Comparison of ENCODE assay signal across 1 cellular context in the genomic region with DNA sequence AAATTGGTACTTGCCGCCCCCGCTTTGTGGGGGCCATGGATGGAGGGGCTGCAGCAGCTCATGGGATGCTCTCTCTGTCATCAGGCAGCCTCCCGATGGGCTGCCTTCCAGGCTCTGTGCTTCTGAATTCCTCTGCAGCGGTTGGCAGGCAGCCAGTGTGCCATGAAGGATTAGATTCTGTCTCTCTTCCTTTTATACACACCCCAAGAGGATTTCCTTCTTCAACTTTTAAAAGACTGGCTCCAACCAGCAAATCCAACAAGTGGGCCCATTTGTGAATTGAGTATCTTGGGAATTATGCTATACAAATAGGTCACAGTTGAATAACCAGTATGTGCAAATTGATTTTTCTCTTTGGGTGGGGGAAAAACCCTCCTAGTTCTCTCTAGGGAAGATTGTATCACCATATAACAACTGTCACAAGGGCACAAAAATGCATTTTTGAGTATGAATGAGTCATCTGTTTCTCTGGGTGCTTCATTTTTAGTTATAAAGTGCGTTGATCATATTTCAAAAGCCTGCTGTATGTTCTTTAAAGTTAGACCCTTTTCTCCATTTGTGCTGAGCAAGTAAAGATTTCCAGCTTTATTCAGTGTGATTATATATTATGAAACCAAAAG.
TF ChIP-seq lines count a peak whose summit lies in the region.

No MANE protein-coding gene starts in this region.

TF ChIP-seq in HEK293, 187 proteins besides CTCF, POLR2A, EP300 and RAD21 (continued from another document):
- TF ChIP-seq, protein P1, sequence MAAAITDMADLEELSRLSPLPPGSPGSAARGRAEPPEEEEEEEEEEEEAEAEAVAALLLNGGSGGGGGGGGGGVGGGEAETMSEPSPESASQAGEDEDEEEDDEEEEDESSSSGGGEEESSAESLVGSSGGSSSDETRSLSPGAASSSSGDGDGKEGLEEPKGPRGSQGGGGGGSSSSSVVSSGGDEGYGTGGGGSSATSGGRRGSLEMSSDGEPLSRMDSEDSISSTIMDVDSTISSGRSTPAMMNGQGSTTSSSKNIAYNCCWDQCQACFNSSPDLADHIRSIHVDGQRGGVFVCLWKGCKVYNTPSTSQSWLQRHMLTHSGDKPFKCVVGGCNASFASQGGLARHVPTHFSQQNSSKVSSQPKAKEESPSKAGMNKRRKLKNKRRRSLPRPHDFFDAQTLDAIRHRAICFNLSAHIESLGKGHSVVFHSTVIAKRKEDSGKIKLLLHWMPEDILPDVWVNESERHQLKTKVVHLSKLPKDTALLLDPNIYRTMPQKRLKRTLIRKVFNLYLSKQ (tag by site-specific recombination; IDR thresholded peaks at IDR 0.05; ENCODE audit: borderline replicate concordance) = no peak
- TF ChIP-seq ZBTB17 (tag by site-specific recombination; IDR thresholded peaks at IDR 0.05) (peak; percentile 45; the same call in 1 of the 2 replicates), SCRT2 (tag by site-specific recombination; IDR thresholded peaks at IDR 0.05) (peak; percentile 84), ZNF140 (tag by site-specific recombination; IDR thresholded peaks at IDR 0.05) (no peak), SP7 (tag by site-specific recombination; IDR thresholded peaks at IDR 0.05) (no peak), ZNF624 (tag by site-specific recombination; IDR thresholded peaks at IDR 0.05) (no peak), ZNF184 (tag by site-specific recombination; IDR thresholded peaks at IDR 0.05) (no peak), ZNF660 (tag by site-specific recombination; IDR thresholded peaks at IDR 0.05) (no peak), GFI1B (tag by site-specific recombination; IDR thresholded peaks at IDR 0.05) (no peak), ZNF423 (tag by site-specific recombination; IDR thresholded peaks at IDR 0.05) (no peak), ZNF24 (tag by site-specific recombination; IDR thresholded peaks at IDR 0.05) (no peak), EGR2 (tag by site-specific recombination; IDR thresholded peaks at IDR 0.05; ENCODE audit: low read depth) (no peak)
- TF ChIP-seq, protein P2, sequence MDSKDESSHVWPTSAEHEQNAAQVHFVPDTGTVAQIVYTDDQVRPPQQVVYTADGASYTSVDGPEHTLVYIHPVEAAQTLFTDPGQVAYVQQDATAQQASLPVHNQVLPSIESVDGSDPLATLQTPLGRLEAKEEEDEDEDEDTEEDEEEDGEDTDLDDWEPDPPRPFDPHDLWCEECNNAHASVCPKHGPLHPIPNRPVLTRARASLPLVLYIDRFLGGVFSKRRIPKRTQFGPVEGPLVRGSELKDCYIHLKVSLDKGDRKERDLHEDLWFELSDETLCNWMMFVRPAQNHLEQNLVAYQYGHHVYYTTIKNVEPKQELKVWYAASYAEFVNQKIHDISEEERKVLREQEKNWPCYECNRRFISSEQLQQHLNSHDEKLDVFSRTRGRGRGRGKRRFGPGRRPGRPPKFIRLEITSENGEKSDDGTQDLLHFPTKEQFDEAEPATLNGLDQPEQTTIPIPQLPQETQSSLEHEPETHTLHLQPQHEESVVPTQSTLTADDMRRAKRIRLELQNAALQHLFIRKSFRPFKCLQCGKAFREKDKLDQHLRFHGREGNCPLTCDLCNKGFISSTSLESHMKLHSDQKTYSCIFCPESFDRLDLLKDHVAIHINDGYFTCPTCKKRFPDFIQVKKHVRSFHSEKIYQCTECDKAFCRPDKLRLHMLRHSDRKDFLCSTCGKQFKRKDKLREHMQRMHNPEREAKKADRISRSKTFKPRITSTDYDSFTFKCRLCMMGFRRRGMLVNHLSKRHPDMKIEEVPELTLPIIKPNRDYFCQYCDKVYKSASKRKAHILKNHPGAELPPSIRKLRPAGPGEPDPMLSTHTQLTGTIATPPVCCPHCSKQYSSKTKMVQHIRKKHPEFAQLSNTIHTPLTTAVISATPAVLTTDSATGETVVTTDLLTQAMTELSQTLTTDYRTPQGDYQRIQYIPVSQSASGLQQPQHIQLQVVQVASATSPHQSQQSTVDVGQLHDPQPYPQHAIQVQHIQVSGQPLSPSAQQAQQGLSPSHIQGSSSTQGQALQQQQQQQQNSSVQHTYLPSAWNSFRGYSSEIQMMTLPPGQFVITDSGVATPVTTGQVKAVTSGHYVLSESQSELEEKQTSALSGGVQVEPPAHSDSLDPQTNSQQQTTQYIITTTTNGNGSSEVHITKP (tag by site-specific recombination; IDR thresholded peaks at IDR 0.05) = no peak
- TF ChIP-seq, protein P3, sequence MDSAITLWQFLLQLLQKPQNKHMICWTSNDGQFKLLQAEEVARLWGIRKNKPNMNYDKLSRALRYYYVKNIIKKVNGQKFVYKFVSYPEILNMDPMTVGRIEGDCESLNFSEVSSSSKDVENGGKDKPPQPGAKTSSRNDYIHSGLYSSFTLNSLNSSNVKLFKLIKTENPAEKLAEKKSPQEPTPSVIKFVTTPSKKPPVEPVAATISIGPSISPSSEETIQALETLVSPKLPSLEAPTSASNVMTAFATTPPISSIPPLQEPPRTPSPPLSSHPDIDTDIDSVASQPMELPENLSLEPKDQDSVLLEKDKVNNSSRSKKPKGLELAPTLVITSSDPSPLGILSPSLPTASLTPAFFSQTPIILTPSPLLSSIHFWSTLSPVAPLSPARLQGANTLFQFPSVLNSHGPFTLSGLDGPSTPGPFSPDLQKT (IDR thresholded peaks at IDR 0.05; ENCODE audit: borderline replicate concordance, low read depth, low read length) = no peak
- TF ChIP-seq, protein P4, sequence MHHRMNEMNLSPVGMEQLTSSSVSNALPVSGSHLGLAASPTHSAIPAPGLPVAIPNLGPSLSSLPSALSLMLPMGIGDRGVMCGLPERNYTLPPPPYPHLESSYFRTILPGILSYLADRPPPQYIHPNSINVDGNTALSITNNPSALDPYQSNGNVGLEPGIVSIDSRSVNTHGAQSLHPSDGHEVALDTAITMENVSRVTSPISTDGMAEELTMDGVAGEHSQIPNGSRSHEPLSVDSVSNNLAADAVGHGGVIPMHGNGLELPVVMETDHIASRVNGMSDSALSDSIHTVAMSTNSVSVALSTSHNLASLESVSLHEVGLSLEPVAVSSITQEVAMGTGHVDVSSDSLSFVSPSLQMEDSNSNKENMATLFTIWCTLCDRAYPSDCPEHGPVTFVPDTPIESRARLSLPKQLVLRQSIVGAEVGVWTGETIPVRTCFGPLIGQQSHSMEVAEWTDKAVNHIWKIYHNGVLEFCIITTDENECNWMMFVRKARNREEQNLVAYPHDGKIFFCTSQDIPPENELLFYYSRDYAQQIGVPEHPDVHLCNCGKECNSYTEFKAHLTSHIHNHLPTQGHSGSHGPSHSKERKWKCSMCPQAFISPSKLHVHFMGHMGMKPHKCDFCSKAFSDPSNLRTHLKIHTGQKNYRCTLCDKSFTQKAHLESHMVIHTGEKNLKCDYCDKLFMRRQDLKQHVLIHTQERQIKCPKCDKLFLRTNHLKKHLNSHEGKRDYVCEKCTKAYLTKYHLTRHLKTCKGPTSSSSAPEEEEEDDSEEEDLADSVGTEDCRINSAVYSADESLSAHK (tag by site-specific recombination; IDR thresholded peaks at IDR 0.05) = no peak
TF ChIP-seq in HEK293: peak in this region for 10.
